In genomic region chr15:88603885-88604284, GRCh38 we compare ENCODE assay signal across 13 cellular contexts. TPM values are rescaled to one million over a fixed set of nuclear protein-coding genes. Genes with fewer than 3 reads are reported as not detected.
DNase-seq lines count a peak whose midpoint lies in the region; TF ChIP-seq lines count a peak whose summit lies in the region.
"Had no signal": no experiment of that assay in that cellular context is flagged by ENCODE, and none has a peak within 500 bp of the region (broad histone marks: within the 10 kb centered on the region; RNA-seq: fewer than 3 reads in every experiment).

No MANE protein-coding gene starts in this region.

- no peaks in the 10 kb centered on the region for H3K36me3 ChIP-seq in iPS-18a (ENCODE audit: control insufficient read depth, low read depth, low read length)

- no peaks in the 10 kb centered on the region for H3K9me3 ChIP-seq in iPS-18a (ENCODE audit: control insufficient read depth, low read depth, low read length)

- peaks cover 24% of the 10 kb centered on the region for H3K4me1 Mint-ChIP-seq in activated naive CD4-positive, alpha-beta T cell treated with anti-CD3 and anti-CD28 coated beads, Interleukin-2, amount 50 U/mL, for 24 hours
- H3K4me1 Mint-ChIP-seq in type B pancreatic cell (ENCODE audit: unreplicated experiment): peaks cover 9% of the 10 kb centered on the region

- peaks cover 45% of the 10 kb centered on the region for H3K27me3 Mint-ChIP-seq in activated naive CD4-positive, alpha-beta T cell treated with anti-CD3 and anti-CD28 coated beads, Interleukin-2, amount 50 U/mL, for 24 hours
- H3K27me3 Mint-ChIP-seq in type B pancreatic cell: peaks cover 88% of the 10 kb centered on the region

- no peak overlapping the region for H3K27ac Mint-ChIP-seq in activated naive CD4-positive, alpha-beta T cell treated with anti-CD3 and anti-CD28 coated beads, Interleukin-2, amount 50 U/mL, for 24 hours
- peak overlapping the region; percentile 55 for H3K27ac Mint-ChIP-seq in type B pancreatic cell
- H3K27ac Mint-ChIP-seq: stimulated activated effector memory CD8-positive, alpha-beta T cell treated with anti-CD3 and anti-CD28 coated beads, Interleukin-12 subunit alpha, Interleukin-12 subunit beta, amount 100 ng/mL, for 72 hours; T-helper 1 cell treated with Interleukin-12 subunit alpha and Interleukin-12 subunit beta and Interleukin-4 antibody, amounts not matched to agents 30 μg/mL and 1 μg/mL, for 36 hours had no signal

- no peak for DNase-seq in activated naive CD4-positive, alpha-beta T cell treated with Interleukin-2 at 50 U/mL for 16 hours
- DNase-seq in SK-N-DZ (ENCODE audit: low spot score): peak; percentile 66
- DNase-seq in type B pancreatic cell (ENCODE audit: extremely low spot score, unreplicated experiment): no peak
- DNase-seq in activated CD8-positive, alpha-beta memory T cell treated with anti-CD3 and anti-CD28 coated beads, Interleukin-2, amount 50 U/mL, for 4 hours: no peak
- DNase-seq in cortex of kidney (lab: John Stamatoyannopoulos, UW): no peak
- no peak for DNase-seq in stimulated activated CD4-positive, alpha-beta T cell treated with anti-CD3 and anti-CD28 coated beads, Interleukin-4, amount 100 ng/mL, for 1 hour
- DNase-seq: activated CD4-positive, alpha-beta T cell treated with anti-CD3 and anti-CD28 coated beads, Interleukin-2, amount 50 U/mL, for 4 hours; activated effector memory CD4-positive, alpha-beta T cell treated with Interleukin-2 at 50 U/mL for 16 hours had no signal

- H3K9me3 Mint-ChIP-seq in activated naive CD4-positive, alpha-beta T cell treated with anti-CD3 and anti-CD28 coated beads, Interleukin-2, amount 50 U/mL, for 24 hours: peaks cover 5% of the 10 kb centered on the region
- no peaks in the 10 kb centered on the region for H3K9me3 Mint-ChIP-seq in type B pancreatic cell
- H3K9me3 Mint-ChIP-seq: stimulated activated effector memory CD8-positive, alpha-beta T cell treated with anti-CD3 and anti-CD28 coated beads, Interleukin-12 subunit alpha, Interleukin-12 subunit beta, amount 100 ng/mL, for 72 hours; T-helper 1 cell treated with Interleukin-12 subunit alpha and Interleukin-12 subunit beta and Interleukin-4 antibody, amounts not matched to agents 30 μg/mL and 1 μg/mL, for 36 hours had no signal

- no peak for TF ChIP-seq CTCF in type B pancreatic cell (conservative IDR thresholded peaks at IDR 0.05)

- peak overlapping the region; percentile 41 for H3K4me3 ChIP-seq in iPS-18a (ENCODE audit: low read length)
- H3K4me3 ChIP-seq: lung had no signal

- peaks cover 16% of the 10 kb centered on the region for H3K4me1 ChIP-seq in iPS-18a (ENCODE audit: control insufficient read depth, low read depth, low read length)

- peaks cover 3% of the 10 kb centered on the region for H3K36me3 Mint-ChIP-seq in activated naive CD4-positive, alpha-beta T cell treated with anti-CD3 and anti-CD28 coated beads, Interleukin-2, amount 50 U/mL, for 24 hours
- H3K36me3 Mint-ChIP-seq in type B pancreatic cell: no peaks in the 10 kb centered on the region
- H3K36me3 Mint-ChIP-seq: stimulated activated effector memory CD8-positive, alpha-beta T cell treated with anti-CD3 and anti-CD28 coated beads, Interleukin-12 subunit alpha, Interleukin-12 subunit beta, amount 100 ng/mL, for 72 hours had no signal

- H3K9ac ChIP-seq in iPS-18a (ENCODE audit: low read length): no peak overlapping the region

- H3K4me3 Mint-ChIP-seq in activated naive CD4-positive, alpha-beta T cell treated with anti-CD3 and anti-CD28 coated beads, Interleukin-2, amount 50 U/mL, for 24 hours: peak overlapping the region; percentile 70
- H3K4me3 Mint-ChIP-seq in type B pancreatic cell: peak overlapping the region; percentile 85
- H3K4me3 Mint-ChIP-seq: stimulated activated effector memory CD8-positive, alpha-beta T cell treated with anti-CD3 and anti-CD28 coated beads, Interleukin-12 subunit alpha, Interleukin-12 subunit beta, amount 100 ng/mL, for 72 hours; T-helper 1 cell treated with Interleukin-12 subunit alpha and Interleukin-12 subunit beta and Interleukin-4 antibody, amounts not matched to agents 30 μg/mL and 1 μg/mL, for 36 hours had no signal

- H3K27me3 ChIP-seq in iPS-18a (ENCODE audit: control insufficient read depth, insufficient read depth, low read length): peaks cover 71% of the 10 kb centered on the region

- H3K27ac ChIP-seq in iPS-18a (ENCODE audit: low read length): no peak overlapping the region

RNA-seq across cellular contexts. Expression of gene AEN, which starts 17.3 kb away (rescaled TPM):
- 54.6 and 62.0 TPM in 2 replicates for polyA plus RNA-seq in SK-N-DZ (2014; cell fraction: cytosol; rRNA removed)
- polyA plus RNA-seq in SK-N-DZ (2014; cell fraction: nucleus; rRNA removed): 58.0 and 62.1 TPM in 2 replicates
- total RNA-seq in type B pancreatic cell (ENCODE audit: low replicate concordance): 48.9 and 62.9 TPM in 2 replicates

RNA-seq across cellular contexts. Expression of gene ISG20, which starts 34.9 kb away (rescaled TPM):
- 2.3 and 3.0 TPM in 2 replicates for polyA plus RNA-seq in SK-N-DZ (2014; cell fraction: cytosol; rRNA removed)
- 1.5 and 5.3 TPM in 2 replicates for polyA plus RNA-seq in SK-N-DZ (2014; cell fraction: nucleus; rRNA removed)
- total RNA-seq in type B pancreatic cell (ENCODE audit: low replicate concordance): 4.9 and 7.9 TPM in 2 replicates

RNA-seq across cellular contexts. Expression of gene DET1, which starts 57.4 kb away (rescaled TPM):
- 14.9 and 16.0 TPM in 2 replicates for polyA plus RNA-seq in SK-N-DZ (2014; cell fraction: cytosol; rRNA removed)
- 15.8 and 20.4 TPM in 2 replicates for polyA plus RNA-seq in SK-N-DZ (2014; cell fraction: nucleus; rRNA removed)
- 4.4 and 10.7 TPM in 2 replicates for total RNA-seq in type B pancreatic cell (ENCODE audit: low replicate concordance)
